Comparison of ENCODE assay signal across 1 cellular context in genomic region chr1:205480349-205481278, GRCh38.
TF ChIP-seq lines count a peak whose summit lies in the region.

No MANE protein-coding gene starts in this region.

TF ChIP-seq in GM12878, 131 proteins besides CTCF, POLR2A, EP300 and RAD21 (continued from another document and continues in another):
- TF ChIP-seq RELB (IDR thresholded peaks at IDR 0.05; ENCODE audit: low read depth) (peak; percentile 100), MLLT1 (IDR thresholded peaks at IDR 0.05) (peak; percentile 51; the same call in 1 of the 2 replicates), NR2F1 (conservative IDR thresholded peaks at IDR 0.05) (peak; percentile 49), RAD51 (IDR thresholded peaks at IDR 0.05) (no peak; the same call in 1 of the 2 replicates), SMAD5 (IDR thresholded peaks at IDR 0.05; ENCODE audit: low read depth) (no peak), CBFB (IDR thresholded peaks at IDR 0.05; ENCODE audit: low read depth) (no peak), CREB1 (IDR thresholded peaks at IDR 0.05; ENCODE audit: low read depth) (no peak), YY1 (IDR thresholded peaks at IDR 0.05; ENCODE audit: low read depth, low read length) (peak; percentile 31; the same call in 1 of the 2 replicates), ZNF687 (IDR thresholded peaks at IDR 0.05) (peak; percentile 64), CUX1 (IDR thresholded peaks at IDR 0.05; ENCODE audit: insufficient replicate concordance, low read depth, low read length) (no peak), TCF3 (IDR thresholded peaks at IDR 0.05; ENCODE audit: borderline replicate concordance, insufficient read depth, low read depth, low read length) (0 out of 2 replicates have a peak, but pooled peaks have one; percentile 18), FOS (IDR thresholded peaks at IDR 0.05; ENCODE audit: borderline replicate concordance, extremely low read depth, insufficient read length) (no peak), MXI1 (IDR thresholded peaks at IDR 0.05; ENCODE audit: low read depth, low read length) (no peak), IRF4 (IDR thresholded peaks at IDR 0.05; ENCODE audit: low read depth, low read length) (no peak), ZBED1 (IDR thresholded peaks at IDR 0.05; ENCODE audit: borderline replicate concordance) (no peak), KDM1A (IDR thresholded peaks at IDR 0.05; ENCODE audit: borderline replicate concordance) (no peak), USF2 (IDR thresholded peaks at IDR 0.05; ENCODE audit: borderline replicate concordance, low read depth, low read length) (no peak), CREM (IDR thresholded peaks at IDR 0.05; ENCODE audit: low read depth) (no peak), TCF7 (IDR thresholded peaks at IDR 0.05; ENCODE audit: borderline replicate concordance) (no peak), STAT3 (IDR thresholded peaks at IDR 0.05; ENCODE audit: low read depth, low read length) (no peak), MTA2 (IDR thresholded peaks at IDR 0.05; ENCODE audit: low read depth) (peak; percentile 88), SIN3A (IDR thresholded peaks at IDR 0.05; ENCODE audit: low read depth, low read length) (no peak), KAT2A (conservative IDR thresholded peaks at IDR 0.05; ENCODE audit: control insufficient read depth, low read depth, low read length) (no peak), RFX5 (IDR thresholded peaks at IDR 0.05; ENCODE audit: low read depth, low read length) (no peak), BACH1 (IDR thresholded peaks at IDR 0.05; ENCODE audit: borderline replicate concordance) (peak; percentile 74; the same call in 1 of the 2 replicates), WRNIP1 (IDR thresholded peaks at IDR 0.05; ENCODE audit: borderline replicate concordance, low read depth, low read length) (no peak), SREBF2 (IDR thresholded peaks at IDR 0.05; ENCODE audit: low read length) (no peak), RUNX3 (IDR thresholded peaks at IDR 0.05; ENCODE audit: low read length) (peak; percentile 24; the same call in 1 of the 2 replicates), ZNF217 (IDR thresholded peaks at IDR 0.05) (peak; percentile 78; the same call in 1 of the 2 replicates), HDAC2 (IDR thresholded peaks at IDR 0.05) (no peak), ZBTB40 (IDR thresholded peaks at IDR 0.05; ENCODE audit: borderline replicate concordance) (no peak; the same call in 1 of the 2 replicates)
- TF ChIP-seq, protein P1, sequence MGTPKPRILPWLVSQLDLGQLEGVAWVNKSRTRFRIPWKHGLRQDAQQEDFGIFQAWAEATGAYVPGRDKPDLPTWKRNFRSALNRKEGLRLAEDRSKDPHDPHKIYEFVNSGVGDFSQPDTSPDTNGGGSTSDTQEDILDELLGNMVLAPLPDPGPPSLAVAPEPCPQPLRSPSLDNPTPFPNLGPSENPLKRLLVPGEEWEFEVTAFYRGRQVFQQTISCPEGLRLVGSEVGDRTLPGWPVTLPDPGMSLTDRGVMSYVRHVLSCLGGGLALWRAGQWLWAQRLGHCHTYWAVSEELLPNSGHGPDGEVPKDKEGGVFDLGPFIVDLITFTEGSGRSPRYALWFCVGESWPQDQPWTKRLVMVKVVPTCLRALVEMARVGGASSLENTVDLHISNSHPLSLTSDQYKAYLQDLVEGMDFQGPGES (IDR thresholded peaks at IDR 0.05): no peak
- TF ChIP-seq, protein P2, sequence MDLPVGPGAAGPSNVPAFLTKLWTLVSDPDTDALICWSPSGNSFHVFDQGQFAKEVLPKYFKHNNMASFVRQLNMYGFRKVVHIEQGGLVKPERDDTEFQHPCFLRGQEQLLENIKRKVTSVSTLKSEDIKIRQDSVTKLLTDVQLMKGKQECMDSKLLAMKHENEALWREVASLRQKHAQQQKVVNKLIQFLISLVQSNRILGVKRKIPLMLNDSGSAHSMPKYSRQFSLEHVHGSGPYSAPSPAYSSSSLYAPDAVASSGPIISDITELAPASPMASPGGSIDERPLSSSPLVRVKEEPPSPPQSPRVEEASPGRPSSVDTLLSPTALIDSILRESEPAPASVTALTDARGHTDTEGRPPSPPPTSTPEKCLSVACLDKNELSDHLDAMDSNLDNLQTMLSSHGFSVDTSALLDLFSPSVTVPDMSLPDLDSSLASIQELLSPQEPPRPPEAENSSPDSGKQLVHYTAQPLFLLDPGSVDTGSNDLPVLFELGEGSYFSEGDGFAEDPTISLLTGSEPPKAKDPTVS (IDR thresholded peaks at IDR 0.05; ENCODE audit: low read depth, low read length): no peak
- TF ChIP-seq, protein P3, sequence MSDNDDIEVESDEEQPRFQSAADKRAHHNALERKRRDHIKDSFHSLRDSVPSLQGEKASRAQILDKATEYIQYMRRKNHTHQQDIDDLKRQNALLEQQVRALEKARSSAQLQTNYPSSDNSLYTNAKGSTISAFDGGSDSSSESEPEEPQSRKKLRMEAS (IDR thresholded peaks at IDR 0.05; ENCODE audit: low read depth, low read length): no peak
